Comparison of ENCODE assay signal across 11 cellular contexts in genomic region chr15:36911322-36911944, GRCh38.
DNase-seq lines count a peak whose midpoint lies in the region; FAIRE-seq lines count a peak whose summit lies in the region.
"Had no signal": no experiment of that assay in that cellular context is flagged by ENCODE, and none has a peak within 500 bp of the region (broad histone marks: within the 10 kb centered on the region; RNA-seq: fewer than 3 reads in every experiment).

No MANE protein-coding gene starts in this region.

- in situ Hi-C loops in KBM-7 (cut with MboI; ENCODE audit: low pct_unique_long_range_greater_than_20kb, low sequenced_read_pairs): no loop called here

- peak; percentile 87 for FAIRE-seq in islet of Langerhans (lab: Jason Lieb, UNC)

- DNase-seq in Daoy (ENCODE audit: low read depth): peak; percentile 53
- peak; percentile 45 for DNase-seq in KBM-7
- DNase-seq in T1000 (lab: John Stamatoyannopoulos, UW): peak; percentile 22
- DNase-seq in activated CD4-positive, CD25-positive, alpha-beta regulatory T cell (lab: John Stamatoyannopoulos, UW): no peak
- DNase-seq in stimulated activated CD4-positive, alpha-beta T cell treated with anti-CD3 and anti-CD28 coated beads, Interleukin-12 subunit alpha, Interleukin-12 subunit beta, amount 100 ng/mL, for 4 hours: no peak
- DNase-seq in activated T-cell treated with anti-CD3 and anti-CD28 coated beads for 4 hours: no peak
- DNase-seq in NCI-H526 (lab: John Stamatoyannopoulos, UW): no peak
- DNase-seq: natural killer cell; stimulated activated CD4-positive, alpha-beta T cell treated with anti-CD3 and anti-CD28 coated beads, Interleukin-2, amount 100 ng/mL, for 24 hours; stomach had no signal

Comparison
In these comparisons a context has a peak if more than half of its experiments do, and no peak if none do; other contexts are left out.
1. DNase-seq: peak in Daoy (single experiment), KBM-7 (single experiment) and T1000 (single experiment); none in activated CD4-positive, CD25-positive, alpha-beta regulatory T cell (0 of 4), stimulated activated CD4-positive, alpha-beta T cell treated with anti-CD3 and anti-CD28 coated beads, Interleukin-12 subunit alpha, Interleukin-12 subunit beta, amount 100 ng/mL, for 4 hours (single experiment), activated T-cell treated with anti-CD3 and anti-CD28 coated beads for 4 hours (single experiment) and NCI-H526 (0 of 2).